ENCODE assay signal across 15 cellular contexts in the genomic region with DNA sequence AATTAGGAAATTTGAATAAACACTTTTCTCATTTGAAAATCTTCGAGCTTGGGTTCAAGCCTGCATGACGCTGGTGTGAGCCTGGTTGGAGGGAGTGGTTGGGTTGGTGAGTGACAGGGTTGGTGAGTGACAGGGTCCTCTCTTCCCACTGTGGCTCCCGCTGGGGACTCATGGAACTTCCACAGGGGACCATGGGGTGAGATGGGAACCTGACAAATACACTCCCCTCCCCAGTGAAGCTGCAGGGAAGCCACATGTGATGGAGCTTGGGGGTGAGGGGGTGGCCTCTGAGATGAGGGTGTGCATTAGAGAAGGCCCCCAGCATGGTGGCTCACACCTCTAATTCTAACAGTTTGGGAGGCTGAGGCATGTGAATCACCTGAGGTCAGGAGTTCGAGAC.
"Had no signal": no experiment of that assay in that cellular context is flagged by ENCODE, and none has a peak within 500 bp of the region (broad histone marks: within the 10 kb centered on the region; RNA-seq: fewer than 3 reads in every experiment).

No MANE protein-coding gene starts in this region.

- ATAC-seq: left lobe of liver; naive thymus-derived CD4-positive, alpha-beta T cell; pancreas; right lobe of liver; stimulated activated memory B cell treated with anti-CD40 and anti-IgM and Interleukin-4, amounts not matched to agents 10 μg/mL and 1 μg/mL and 100 μg/mL, for 72 hours; stimulated activated naive CD8-positive, alpha-beta T cell treated with anti-CD3 and anti-CD28 coated beads, Interleukin-15, Interleukin-2, amounts not matched to agents 100 U/mL and 50 U/mL, for 24 hours had no signal

- DNase-seq: central memory CD4-positive, alpha-beta T cell; effector memory CD4-positive, alpha-beta T cell; erythroblast; mesenchymal stem cell; midbrain; naive thymus-derived CD4-positive, alpha-beta T cell; nucleus accumbens; stimulated activated CD4-positive, alpha-beta T cell treated with anti-CD3 and anti-CD28 coated beads, Interleukin-4, amount 100 ng/mL, for 4 hours; stimulated activated naive CD8-positive, alpha-beta T cell treated with anti-CD3 and anti-CD28 coated beads, Interleukin-15, Interleukin-2, amounts not matched to agents 100 U/mL and 50 U/mL, for 24 hours; substantia nigra; testis had no signal
